In the genomic region with DNA sequence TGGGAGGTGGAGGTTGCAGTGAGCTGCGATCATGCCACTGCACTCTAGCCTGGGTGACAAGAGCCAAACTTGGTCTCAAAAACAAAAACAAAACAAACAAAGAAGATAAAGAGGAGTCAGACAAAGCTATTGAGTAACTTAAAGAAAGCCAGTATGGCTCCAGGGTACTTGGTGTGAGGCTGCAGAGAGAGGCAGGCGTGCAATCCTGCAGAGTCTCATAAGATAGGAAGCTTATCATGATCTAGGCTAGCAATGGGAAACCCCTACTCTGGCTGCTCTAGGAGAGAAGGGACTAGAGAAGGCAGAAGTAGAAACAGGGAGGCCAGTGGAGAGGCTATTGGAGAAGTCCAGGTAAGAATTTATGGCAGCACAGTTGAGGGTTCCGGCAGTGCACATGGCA, we compare ENCODE assay signal across 22 cellular contexts.
"Had no signal": no experiment of that assay in that cellular context is flagged by ENCODE, and none has a peak within 500 bp of the region (broad histone marks: within the 10 kb centered on the region; RNA-seq: fewer than 3 reads in every experiment).

No MANE protein-coding gene starts in this region.

- H3K27ac ChIP-seq: dorsolateral prefrontal cortex, hepatocyte, right atrium auricular region, sigmoid colon, skin epidermis, suprapubic skin, upper lobe of left lung, uterus had no signal

- H3K9me3 Mint-ChIP-seq: naive B cell; nephron; stimulated activated naive B cell treated with anti-CD40 and anti-IgM and Interleukin-4, amounts not matched to agents 10 μg/mL and 1 μg/mL and 100 μg/mL, for 72 hours had no signal

- H3K27me3 Mint-ChIP-seq: naive B cell had no signal

- H3K27me3 ChIP-seq: dorsolateral prefrontal cortex, hepatocyte, right atrium auricular region, sigmoid colon, suprapubic skin, thyroid gland, upper lobe of left lung, uterus had no signal

- H3K36me3 ChIP-seq: right atrium auricular region, sigmoid colon, suprapubic skin, thyroid gland, upper lobe of left lung, uterus had no signal

- H3K9me3 ChIP-seq: right atrium auricular region, sigmoid colon, suprapubic skin, thyroid gland, upper lobe of left lung, uterus had no signal

- H3K4me3 Mint-ChIP-seq: naive B cell; nephron; stimulated activated naive B cell treated with anti-CD40 and anti-IgM and Interleukin-4, amounts not matched to agents 10 μg/mL and 1 μg/mL and 100 μg/mL, for 72 hours had no signal

- H3K36me3 Mint-ChIP-seq: naive B cell; stimulated activated naive B cell treated with anti-CD40 and anti-IgM and Interleukin-4, amounts not matched to agents 10 μg/mL and 1 μg/mL and 100 μg/mL, for 72 hours had no signal

- ATAC-seq: left colon; left ventricle myocardium superior; stimulated activated naive B cell treated with anti-CD40 and anti-IgM and Interleukin-4, amounts not matched to agents 10 μg/mL and 1 μg/mL and 100 μg/mL, for 72 hours had no signal

- H3K27ac Mint-ChIP-seq: nephron; stimulated activated naive B cell treated with anti-CD40 and anti-IgM and Interleukin-4, amounts not matched to agents 10 μg/mL and 1 μg/mL and 100 μg/mL, for 72 hours had no signal

- DNase-seq: cortex of kidney; dorsolateral prefrontal cortex; effector CD8-positive, alpha-beta T cell; foreskin melanocyte; head of caudate nucleus; left colon; left ventricle myocardium superior; mesenchymal stem cell; naive B cell; sigmoid colon; stimulated activated CD4-positive, alpha-beta T cell treated with anti-CD3 and anti-CD28 coated beads, Interleukin-2, amount 100 ng/mL, for 24 hours; stimulated activated CD4-positive, alpha-beta T cell treated with anti-CD3 and anti-CD28 coated beads, Interleukin-4, amount 100 ng/mL, for 4 hours; stimulated activated naive B cell treated with anti-CD40 and anti-IgM and Interleukin-4, amounts not matched to agents 10 μg/mL and 1 μg/mL and 100 μg/mL, for 72 hours; thyroid gland; upper lobe of left lung; uterus had no signal

- H3K4me1 Mint-ChIP-seq: naive B cell; stimulated activated naive B cell treated with anti-CD40 and anti-IgM and Interleukin-4, amounts not matched to agents 10 μg/mL and 1 μg/mL and 100 μg/mL, for 72 hours had no signal

- H3K4me3 ChIP-seq: dorsolateral prefrontal cortex, hepatocyte, lung, right atrium auricular region, sigmoid colon, skin epidermis, suprapubic skin, thyroid gland, upper lobe of left lung, uterus had no signal

- H3K4me1 ChIP-seq: right atrium auricular region, upper lobe of left lung, uterus had no signal
